9 cellular contexts compared by ENCODE assay signal in genomic region chr22:23216331-23217170, GRCh38. TPM values are rescaled to one million over a fixed set of nuclear protein-coding genes. Genes with fewer than 3 reads are reported as not detected.
DNase-seq lines count a peak whose midpoint lies in the region; ATAC-seq, FAIRE-seq and TF ChIP-seq lines count a peak whose summit lies in the region.
"Had no signal": no experiment of that assay in that cellular context is flagged by ENCODE, and none has a peak within 500 bp of the region (broad histone marks: within the 10 kb centered on the region; RNA-seq: fewer than 3 reads in every experiment).

No MANE protein-coding gene starts in this region.

- H3K4me1 ChIP-seq in spleen = peaks cover 64 to 100% (median 94%) of the 10 kb centered on the region in 6 donors

- peak overlapping the region in 5 of 8 donors; percentile 7 to 87 (median 82) for H3K27ac ChIP-seq in spleen

- TF ChIP-seq CTCF in D721Med (IDR thresholded peaks at IDR 0.05; ENCODE audit: insufficient read depth, missing control alignments) (no peak), spleen (IDR thresholded peaks at IDR 0.05 in 8 of 11, conservative IDR thresholded peaks at IDR 0.05 in 3 of 11) (peak in 1 of 11 experiments; percentile 3)

- TF ChIP-seq POLR2A in spleen (IDR thresholded peaks at IDR 0.05) = no peak

- H3K4me3 ChIP-seq in spleen = peak overlapping the region in 1 of 8 donors; percentile 20

- H3K9me3 Mint-ChIP-seq in T-cell = no peaks in the 10 kb centered on the region
- no peaks in the 10 kb centered on the region for H3K9me3 Mint-ChIP-seq in activated naive CD8-positive, alpha-beta T cell treated with anti-CD3 and anti-CD28 coated beads, Interleukin-2, amount 10 ng/mL, durations not matched to agents 7 days and 5 days

- H3K27me3 ChIP-seq in spleen (replicated peaks in 1 of 7) = no peaks in the 10 kb centered on the region

- no peak for DNase-seq in D721Med (ENCODE audit: insufficient read length, low spot score)
- peak in 28 of 34 experiments; percentile 9 to 49 (median 31) for DNase-seq in T-cell
- DNase-seq in activated naive CD8-positive, alpha-beta T cell treated with anti-CD3 and anti-CD28 coated beads, Interleukin-2, amount 10 ng/mL, durations not matched to agents 7 days and 5 days = no peak
- DNase-seq in spleen = peak; percentile 77
- no peak for DNase-seq in NCI-H146 (lab: John Stamatoyannopoulos, UW)
- DNase-seq: NCI-H1436 had no signal

- ATAC-seq in T-cell (replicated peaks in 1 of 4) (peak; percentile 60 to 77 (median 64)), GM21619 (IDR thresholded peaks at IDR 0.05; ENCODE audit: unreplicated experiment) (no peak), GM21528 (IDR thresholded peaks at IDR 0.05; ENCODE audit: low FRiP score, unreplicated experiment) (no peak), GM18907 (IDR thresholded peaks at IDR 0.05; ENCODE audit: unreplicated experiment) (no peak)
- ATAC-seq in activated naive CD8-positive, alpha-beta T cell treated with anti-CD3 and anti-CD28 coated beads, Interleukin-2, amount 10 ng/mL, durations not matched to agents 7 days and 5 days (ENCODE audit: low read depth) = peak; percentile 63

- peaks cover 0 to 6% (median 0%) of the 10 kb centered on the region in 6 donors for H3K36me3 ChIP-seq in spleen

- H3K9me3 ChIP-seq in spleen = no peaks in the 10 kb centered on the region

- CTCF ChIA-PET in T-cell (lab: Charles Lee) = interaction anchor here in 1 of 2 donors (1.0 kb wide), 1 partner anchor 38 kb away, joined by 5 read pairs; no protein-coding TSS in a partner anchor

- no peaks in the 10 kb centered on the region for H3K27me3 Mint-ChIP-seq in T-cell
- H3K27me3 Mint-ChIP-seq in activated naive CD8-positive, alpha-beta T cell treated with anti-CD3 and anti-CD28 coated beads, Interleukin-2, amount 10 ng/mL, durations not matched to agents 7 days and 5 days = no peaks in the 10 kb centered on the region

- peaks cover 4% of the 10 kb centered on the region for H3K36me3 Mint-ChIP-seq in T-cell
- H3K36me3 Mint-ChIP-seq in activated naive CD8-positive, alpha-beta T cell treated with anti-CD3 and anti-CD28 coated beads, Interleukin-2, amount 10 ng/mL, durations not matched to agents 7 days and 5 days = no peaks in the 10 kb centered on the region

- 33 to 49% (median 36%) methylated on average over 16 of the region's 16 CpGs for WGBS in spleen, 5 donors

- peak overlapping the region; percentile 62 to 88 (median 70) for H3K4me3 Mint-ChIP-seq in T-cell
- peak overlapping the region; percentile 65 for H3K4me3 Mint-ChIP-seq in activated naive CD8-positive, alpha-beta T cell treated with anti-CD3 and anti-CD28 coated beads, Interleukin-2, amount 10 ng/mL, durations not matched to agents 7 days and 5 days

- intact Hi-C loops in spleen (cut with DNase I; ENCODE audit: low total_unique reads) = no loop called here

- POLR2A ChIA-PET in T-cell (lab: Charles Lee) = no interaction called here
- POLR2A ChIA-PET in activated naive CD8-positive, alpha-beta T cell treated with anti-CD3 and anti-CD28 coated beads, Interleukin-2, amount 10 ng/mL, durations not matched to agents 7 days and 5 days (lab: Charles Lee) = interaction anchor here (1.5 kb wide), 1 partner anchor 27 kb away, joined by 3 read pairs; no protein-coding TSS in a partner anchor

- H3K4me1 Mint-ChIP-seq in T-cell = peaks cover 91 to 97% (median 96%) of the 10 kb centered on the region in 3 donors
- peaks cover 56% of the 10 kb centered on the region for H3K4me1 Mint-ChIP-seq in activated naive CD8-positive, alpha-beta T cell treated with anti-CD3 and anti-CD28 coated beads, Interleukin-2, amount 10 ng/mL, durations not matched to agents 7 days and 5 days

- peak overlapping the region; percentile 92 to 97 for H3K27ac Mint-ChIP-seq in T-cell
- H3K27ac Mint-ChIP-seq in activated naive CD8-positive, alpha-beta T cell treated with anti-CD3 and anti-CD28 coated beads, Interleukin-2, amount 10 ng/mL, durations not matched to agents 7 days and 5 days = peak overlapping the region; percentile 77

- FAIRE-seq in D721Med (lab: Jason Lieb, UNC) = peak; percentile 44

RNA-seq across cellular contexts. Expression of gene BCR, which starts 36.2 kb away (rescaled TPM):
- total RNA-seq in T-cell (100 to 1,000 TPM in 1 of 5 donors, 10 to 100 TPM in 4; 74.6 to 103 (median 85.5) TPM), spleen (10 to 100 TPM; 39.3 to 64.8 (median 56.3) TPM)
- 10 to 100 TPM; 36.2 to 39.2 TPM for total RNA-seq in activated naive CD8-positive, alpha-beta T cell treated with anti-CD3 and anti-CD28 coated beads, Interleukin-2, amount 10 ng/mL, durations not matched to agents 7 days and 5 days
- 10 to 100 TPM; 15.2 to 21.9 (median 15.8) TPM for polyA plus RNA-seq in spleen

Comparison
In these comparisons a context has a peak if more than half of its experiments do, and no peak if none do; other contexts are left out.
1. DNase-seq: peak in T-cell (28 of 34) and spleen (single experiment); none in D721Med (single experiment), activated naive CD8-positive, alpha-beta T cell treated with anti-CD3 and anti-CD28 coated beads, Interleukin-2, amount 10 ng/mL, durations not matched to agents 7 days and 5 days (single experiment) and NCI-H146 (single experiment).
2. ATAC-seq: peak in T-cell (4 of 4) and activated naive CD8-positive, alpha-beta T cell treated with anti-CD3 and anti-CD28 coated beads, Interleukin-2, amount 10 ng/mL, durations not matched to agents 7 days and 5 days (single experiment); none in GM21619 (single experiment), GM21528 (single experiment) and GM18907 (single experiment).